Comparison of ENCODE assay signal across 14 cellular contexts in genomic region chr22:32745251-32745995, GRCh38. TPM values are rescaled to one million over a fixed set of nuclear protein-coding genes. Genes with fewer than 3 reads are reported as not detected.
DNase-seq lines count a peak whose midpoint lies in the region; ATAC-seq and TF ChIP-seq lines count a peak whose summit lies in the region.
"Had no signal": no experiment of that assay in that cellular context is flagged by ENCODE, and none has a peak within 500 bp of the region (broad histone marks: within the 10 kb centered on the region; RNA-seq: fewer than 3 reads in every experiment).

No MANE protein-coding gene starts in this region.

- no peaks in the 10 kb centered on the region for H3K36me3 Mint-ChIP-seq in activated naive CD4-positive, alpha-beta T cell treated with anti-CD3 and anti-CD28 coated beads, Interleukin-2, amount 10 ng/mL, durations not matched to agents 7 days and 5 days

- peaks cover 27% of the 10 kb centered on the region for H3K27me3 Mint-ChIP-seq in activated naive CD4-positive, alpha-beta T cell treated with anti-CD3 and anti-CD28 coated beads, Interleukin-2, amount 10 ng/mL, durations not matched to agents 7 days and 5 days

- intact Hi-C loops in colonic mucosa (cut with DNase I) (no loop called here), stomach (cut with DNase I; ENCODE audit: low total_unique reads) (no loop called here)

- CTCF ChIA-PET in activated naive CD4-positive, alpha-beta T cell treated with anti-CD3 and anti-CD28 coated beads, Interleukin-2, amount 10 ng/mL, durations not matched to agents 7 days and 5 days (lab: Charles Lee): no interaction called here

- H3K27ac ChIP-seq in HUES48 (ENCODE audit: low read depth, low read length) (peak overlapping the region; percentile 52), colonic mucosa (no peak overlapping the region), stomach (peak overlapping the region in 4 of 5 donors; percentile 9 to 18 (median 14))
- H3K27ac ChIP-seq: right lobe of liver had no signal

- H3K9ac ChIP-seq in HUES48 (ENCODE audit: low read depth, low read length) (no peak overlapping the region), colonic mucosa (ENCODE audit: low read depth in 2 of 2, low read length in 2 of 2) (no peak overlapping the region)

- TF ChIP-seq EP300 in stomach (IDR thresholded peaks at IDR 0.05): no peak

- H3K4me3 Mint-ChIP-seq in activated naive CD4-positive, alpha-beta T cell treated with anti-CD3 and anti-CD28 coated beads, Interleukin-2, amount 10 ng/mL, durations not matched to agents 7 days and 5 days: no peak overlapping the region

- H3K27me3 ChIP-seq in HUES48 (ENCODE audit: control insufficient read depth, insufficient read depth, low read length) (no peaks in the 10 kb centered on the region), colonic mucosa (no peaks in the 10 kb centered on the region), stomach (no peaks in the 10 kb centered on the region)
- H3K27me3 ChIP-seq: right lobe of liver had no signal

- no peak for ATAC-seq in HG03469 (IDR thresholded peaks at IDR 0.05; ENCODE audit: unreplicated experiment)
- ATAC-seq: right lobe of liver; stimulated activated naive CD8-positive, alpha-beta T cell treated with anti-CD3 and anti-CD28 coated beads, Interleukin-15, Interleukin-2, amounts not matched to agents 100 U/mL and 50 U/mL, for 24 hours had no signal

- H3K27ac Mint-ChIP-seq in activated naive CD4-positive, alpha-beta T cell treated with anti-CD3 and anti-CD28 coated beads, Interleukin-2, amount 10 ng/mL, durations not matched to agents 7 days and 5 days: no peak overlapping the region

- no peaks in the 10 kb centered on the region for H3K36me3 ChIP-seq in HUES48 (ENCODE audit: control insufficient read depth, insufficient read depth, low read length)
- no peaks in the 10 kb centered on the region for H3K36me3 ChIP-seq in colonic mucosa
- no peaks in the 10 kb centered on the region for H3K36me3 ChIP-seq in stomach
- H3K36me3 ChIP-seq: right lobe of liver had no signal

- H3K4me1 ChIP-seq in HUES48 (ENCODE audit: control insufficient read depth, insufficient read depth, low read length): 0 out of 2 replicates have a peak, but pooled peaks cover 4% of the 10 kb centered on the region
- no peaks in the 10 kb centered on the region for H3K4me1 ChIP-seq in colonic mucosa
- H3K4me1 ChIP-seq in stomach: peaks cover 0 to 25% (median 15%) of the 10 kb centered on the region in 4 donors

- H3K4me1 Mint-ChIP-seq in activated naive CD4-positive, alpha-beta T cell treated with anti-CD3 and anti-CD28 coated beads, Interleukin-2, amount 10 ng/mL, durations not matched to agents 7 days and 5 days: no peaks in the 10 kb centered on the region

- no peaks in the 10 kb centered on the region for H3K9me3 ChIP-seq in HUES48 (ENCODE audit: control insufficient read depth, insufficient read depth, low read length)
- no peaks in the 10 kb centered on the region for H3K9me3 ChIP-seq in colonic mucosa
- no peaks in the 10 kb centered on the region for H3K9me3 ChIP-seq in stomach
- H3K9me3 ChIP-seq: right lobe of liver had no signal

- H3K9me3 Mint-ChIP-seq in activated naive CD4-positive, alpha-beta T cell treated with anti-CD3 and anti-CD28 coated beads, Interleukin-2, amount 10 ng/mL, durations not matched to agents 7 days and 5 days: no peaks in the 10 kb centered on the region

- DNase-seq in colonic mucosa: peak; percentile 39
- DNase-seq in islet precursor cell: peak; percentile 99
- no peak for DNase-seq in stomach
- DNase-seq in hippocampal formation (lab: John Stamatoyannopoulos, UW): no peak
- no peak for DNase-seq in activated naive CD4-positive, alpha-beta T cell treated with anti-CD3 and anti-CD28 coated beads, Interleukin-2, amount 10 ng/mL, durations not matched to agents 7 days and 5 days
- DNase-seq in NCI-H524 treated with DMSO at 0.1 percent for 48 hours (lab: John Stamatoyannopoulos, UW): no peak
- DNase-seq: activated CD4-positive, alpha-beta T cell treated with anti-CD3 and anti-CD28 coated beads for 4 hours; DMS53; MM.1S; OCI-M1; right lobe of liver; stimulated activated naive CD8-positive, alpha-beta T cell treated with anti-CD3 and anti-CD28 coated beads, Interleukin-15, Interleukin-2, amounts not matched to agents 100 U/mL and 50 U/mL, for 24 hours had no signal

- H3K4me3 ChIP-seq in HUES48 (ENCODE audit: low read depth, low read length) (no peak overlapping the region), colonic mucosa (no peak overlapping the region), stomach (no peak overlapping the region)
- H3K4me3 ChIP-seq: right lobe of liver had no signal

- TF ChIP-seq POLR2A in stomach (IDR thresholded peaks at IDR 0.05): no peak

- WGBS in stomach, 5 donors: 28 to 42% (median 31%) methylated on average over 16 of the region's 16 CpGs

- TF ChIP-seq CTCF in colonic mucosa (IDR thresholded peaks at IDR 0.05) (no peak), stomach (IDR thresholded peaks at IDR 0.05) (no peak)

RNA-seq across cellular contexts. Expression of gene TIMP3, which starts 56.1 kb away (rescaled TPM):
- total RNA-seq in colonic mucosa (10 to 100 TPM; 13.3 to 33.6 TPM), stomach (100 to 1,000 TPM; 103 to 248 (median 212) TPM)
- 10 to 100 TPM; 30.4 to 55.9 (median 39.4) TPM for polyA plus RNA-seq in stomach

Comparison
In these comparisons a context has a peak if more than half of its experiments do, and no peak if none do; other contexts are left out.
1. DNase-seq: peak in colonic mucosa (single experiment) and islet precursor cell (single experiment); none in stomach (single experiment), hippocampal formation (0 of 2), activated naive CD4-positive, alpha-beta T cell treated with anti-CD3 and anti-CD28 coated beads, Interleukin-2, amount 10 ng/mL, durations not matched to agents 7 days and 5 days (single experiment) and NCI-H524 treated with DMSO at 0.1 percent for 48 hours (single experiment).